1 cellular context compared by ENCODE assay signal in the genomic region with DNA sequence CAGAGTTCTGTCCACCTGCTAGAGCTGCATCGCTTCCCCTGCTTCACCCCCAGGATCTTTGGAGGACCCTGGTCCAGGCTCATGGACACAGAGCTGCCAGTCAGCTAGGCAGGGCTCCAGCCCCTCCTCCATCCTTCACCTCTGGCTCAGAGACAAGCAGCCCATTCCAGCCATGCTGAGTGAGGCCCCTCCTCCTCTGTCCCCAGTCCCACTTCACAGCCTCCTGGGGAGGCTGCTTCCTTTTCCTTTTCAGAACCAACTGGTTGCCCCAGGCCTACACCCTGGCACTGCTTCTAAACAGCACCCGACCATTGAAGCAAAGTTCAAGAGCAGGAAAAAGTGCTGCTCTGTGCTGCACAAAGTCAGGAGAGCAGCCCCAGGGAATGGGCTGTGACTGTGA.
TF ChIP-seq lines count a peak whose summit lies in the region.

No MANE protein-coding gene starts in this region.

TF ChIP-seq in WTC11, 78 proteins besides CTCF, POLR2A, EP300 and RAD21 (continued from another document):
- TF ChIP-seq, protein P1, sequence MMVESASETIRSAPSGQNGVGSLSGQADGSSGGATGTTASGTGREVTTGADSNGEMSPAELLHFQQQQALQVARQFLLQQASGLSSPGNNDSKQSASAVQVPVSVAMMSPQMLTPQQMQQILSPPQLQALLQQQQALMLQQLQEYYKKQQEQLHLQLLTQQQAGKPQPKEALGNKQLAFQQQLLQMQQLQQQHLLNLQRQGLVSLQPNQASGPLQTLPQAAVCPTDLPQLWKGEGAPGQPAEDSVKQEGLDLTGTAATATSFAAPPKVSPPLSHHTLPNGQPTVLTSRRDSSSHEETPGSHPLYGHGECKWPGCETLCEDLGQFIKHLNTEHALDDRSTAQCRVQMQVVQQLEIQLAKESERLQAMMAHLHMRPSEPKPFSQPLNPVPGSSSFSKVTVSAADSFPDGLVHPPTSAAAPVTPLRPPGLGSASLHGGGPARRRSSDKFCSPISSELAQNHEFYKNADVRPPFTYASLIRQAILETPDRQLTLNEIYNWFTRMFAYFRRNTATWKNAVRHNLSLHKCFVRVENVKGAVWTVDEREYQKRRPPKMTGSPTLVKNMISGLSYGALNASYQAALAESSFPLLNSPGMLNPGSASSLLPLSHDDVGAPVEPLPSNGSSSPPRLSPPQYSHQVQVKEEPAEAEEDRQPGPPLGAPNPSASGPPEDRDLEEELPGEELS (CRISPR knock-in tag; IDR thresholded peaks at IDR 0.05) = no peak
- no peak for TF ChIP-seq ZNF423 (CRISPR knock-in tag; IDR thresholded peaks at IDR 0.05)
